In genomic region chr6:2245954-2246863, GRCh38 we compare ENCODE assay signal across 1 cellular context.
TF ChIP-seq lines count a peak whose summit lies in the region.

No MANE protein-coding gene starts in this region.

TF ChIP-seq in GM23338, 12 proteins besides CTCF, POLR2A, EP300 and RAD21 (continued from another document):
- TF ChIP-seq ZNF462 (CRISPR knock-in tag; IDR thresholded peaks at IDR 0.05) (no peak), STAT1 (IDR thresholded peaks at IDR 0.05; ENCODE audit: unreplicated experiment) (no peak), NANOG (IDR thresholded peaks at IDR 0.05; ENCODE audit: borderline replicate concordance) (no peak), EZH2 (IDR thresholded peaks at IDR 0.05; ENCODE audit: low read depth, unreplicated experiment) (no peak), EZH2phosphoT487 (IDR thresholded peaks at IDR 0.05; ENCODE audit: unreplicated experiment) (no peak)
